ENCODE assay signal across 26 cellular contexts in the genomic region with DNA sequence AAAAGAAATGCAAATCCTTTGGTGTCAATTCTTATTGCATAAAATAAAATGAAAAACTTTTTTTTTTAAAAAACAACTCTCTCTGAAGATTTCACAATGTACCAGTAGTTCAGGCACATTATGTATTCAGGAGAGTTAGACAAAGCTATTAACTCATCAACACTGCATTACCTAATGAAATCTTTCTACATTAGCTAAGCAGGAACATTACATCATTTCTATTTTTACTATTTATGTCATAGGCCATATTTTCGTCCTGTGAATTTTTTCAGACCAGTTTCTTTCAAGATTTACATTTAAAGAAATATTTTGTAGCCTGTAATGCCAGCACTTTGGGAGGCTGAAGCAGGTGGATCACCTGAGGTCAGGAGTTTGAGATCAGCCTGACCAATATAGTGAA.
"Had no signal": no experiment of that assay in that cellular context is flagged by ENCODE, and none has a peak within 500 bp of the region (broad histone marks: within the 10 kb centered on the region; RNA-seq: fewer than 3 reads in every experiment).

No MANE protein-coding gene starts in this region.

- H3K27me3 ChIP-seq: left lung, ovary, right atrium auricular region, right lobe of liver, tibial nerve, upper lobe of right lung had no signal

- H3K4me3 ChIP-seq: left lung, lower lobe of right lung, ovary, right atrium auricular region, right lobe of liver, smooth muscle cell, tibial nerve, upper lobe of right lung had no signal

- H3K9me3 ChIP-seq: left lung, lower lobe of right lung, ovary, right atrium auricular region, right lobe of liver, tibial nerve, upper lobe of right lung had no signal

- H3K4me2 ChIP-seq: smooth muscle cell had no signal

- ATAC-seq: left colon; left lung; lower lobe of right lung; naive thymus-derived CD4-positive, alpha-beta T cell; natural killer cell treated with Interleukin-12 subunit alpha and Interleukin-12 subunit beta and Interleukin-15 and Interleukin-18, amount 100 ng/mL, for 72 hours; right lobe of liver; stimulated activated memory B cell treated with anti-CD40 and anti-IgM and Interleukin-4, amounts not matched to agents 10 μg/mL and 1 μg/mL and 100 μg/mL, for 72 hours; stimulated activated naive CD8-positive, alpha-beta T cell treated with anti-CD3 and anti-CD28 coated beads, Interleukin-15, amount 100 ng/mL, for 72 hours; upper lobe of right lung had no signal

- DNase-seq: hypothalamus; immature natural killer cell; kidney; left colon; left lung; lower lobe of right lung; mammary epithelial cell; mesenchymal stem cell; naive thymus-derived CD4-positive, alpha-beta T cell; ovary; right lobe of liver; stimulated activated CD4-positive, alpha-beta T cell treated with anti-CD3 and anti-CD28 coated beads, Interleukin-1b, Interleukin-23, amount 100 ng/mL, for 48 hours; stimulated activated CD4-positive, alpha-beta T cell treated with anti-CD3 and anti-CD28 coated beads, Interleukin-2, amount 100 ng/mL, for 48 hours; stimulated activated CD4-positive, alpha-beta T cell treated with anti-CD3 and anti-CD28 coated beads, Interleukin-4, amount 100 ng/mL, for 4 hours; stimulated activated CD8-positive, alpha-beta memory T cell treated with anti-CD3 and anti-CD28 coated beads, Interleukin-4, amount 100 ng/mL, for 48 hours; stimulated activated naive CD4-positive, alpha-beta T cell treated with Interleukin-2 at 50 U/mL for 16 hours; stimulated activated naive CD8-positive, alpha-beta T cell treated with anti-CD3 and anti-CD28 coated beads, Interleukin-15, amount 100 ng/mL, for 72 hours; substantia nigra; upper lobe of right lung had no signal

- H3K27ac ChIP-seq: left lung, lower lobe of right lung, ovary, right atrium auricular region, right lobe of liver, tibial nerve, upper lobe of right lung had no signal

- H3K4me1 ChIP-seq: left lung, lower lobe of right lung, right atrium auricular region, right lobe of liver, upper lobe of right lung had no signal

- FAIRE-seq: islet of Langerhans, urothelium cell line had no signal

- H3K36me3 ChIP-seq: left lung, lower lobe of right lung, ovary, right atrium auricular region, right lobe of liver, tibial nerve, upper lobe of right lung had no signal
